In genomic region chr11:32891657-32892354, GRCh38 we compare ENCODE assay signal across 8 cellular contexts. TPM values are rescaled to one million over a fixed set of nuclear protein-coding genes. Genes with fewer than 3 reads are reported as not detected.
A peak's percentile ranks its signal among the peaks of the same experiment; 100 is the strongest.
DNase-seq lines count a peak whose midpoint lies in the region; ATAC-seq and TF ChIP-seq lines count a peak whose summit lies in the region.

No MANE protein-coding gene starts in this region.

- H3K79me2 ChIP-seq in mammary epithelial cell (ENCODE audit: insufficient read depth, low read length), result peaks cover 38% of the 10 kb centered on the region

- H2AK5ac ChIP-seq in mesenchymal stem cell (ENCODE audit: low read length, severe bottlenecking), result no peak overlapping the region

- no peaks in the 10 kb centered on the region for H3K36me3 ChIP-seq in heart left ventricle
- H3K36me3 ChIP-seq in mammary epithelial cell (ENCODE audit: insufficient read depth, low read length), result no peaks in the 10 kb centered on the region
- no peaks in the 10 kb centered on the region for H3K36me3 ChIP-seq in mesenchymal stem cell (ENCODE audit: control insufficient read depth in 1 of 2, insufficient read depth in 2 of 2, low read depth in 1 of 2, low read length in 2 of 2)
- no peaks in the 10 kb centered on the region for H3K36me3 ChIP-seq in uterus

- in situ Hi-C loops in mammary epithelial cell (cut with MboI; ENCODE audit: low sequenced_read_pairs in 2 of 2), result loop anchor here in 1 of 2 donors (10.0 kb wide), 1 partner anchor 57 kb away; no protein-coding TSS in a partner anchor

- H4K91ac ChIP-seq in mesenchymal stem cell (ENCODE audit: low read length), result no peak overlapping the region

- no peak overlapping the region for H3K14ac ChIP-seq in mesenchymal stem cell (ENCODE audit: low read length in 2 of 2)

- CTCF ChIA-PET in mammary epithelial cell (lab: Charles Lee; ENCODE audit: low non-redundant PET), result no interaction called here

- peak overlapping the region in 1 of 2 experiments; percentile 94 for H3K23ac ChIP-seq in mesenchymal stem cell (ENCODE audit: low read length in 2 of 2)

- no peak overlapping the region for H2BK15ac ChIP-seq in mesenchymal stem cell (ENCODE audit: low read depth, poor library complexity, severe bottlenecking)

- peaks cover 8% of the 10 kb centered on the region for H3K79me1 ChIP-seq in mesenchymal stem cell (replicated peaks; ENCODE audit: low read length, poor library complexity, severe bottlenecking)

- H3K27ac ChIP-seq in heart left ventricle (peak overlapping the region; percentile 90 to 98 (median 94)), mammary epithelial cell (ENCODE audit: insufficient read depth, low read depth, low read length) (peak overlapping the region; percentile 60), mesenchymal stem cell (ENCODE audit: low read length, poor library complexity, severe bottlenecking) (peak overlapping the region; percentile 51), uterus (peak overlapping the region; percentile 91 to 95)

- no peak overlapping the region for H2BK5ac ChIP-seq in mesenchymal stem cell (ENCODE audit: low read depth, low read length, poor library complexity, severe bottlenecking)

- H3K4ac ChIP-seq in mesenchymal stem cell (ENCODE audit: low read depth in 1 of 2, low read length in 2 of 2), result peak overlapping the region in 1 of 2 experiments; percentile 89

- TF ChIP-seq CTCF in heart left ventricle (IDR thresholded peaks at IDR 0.05) (no peak), mammary epithelial cell (conservative IDR thresholded peaks at IDR 0.05 in 1 of 2, IDR thresholded peaks at IDR 0.05 in 1 of 2; ENCODE audit: extremely low read depth in 1 of 2, insufficient read depth in 1 of 2, low read depth in 1 of 2, low read length in 2 of 2) (no peak), uterus (IDR thresholded peaks at IDR 0.05) (no peak)

- no peaks in the 10 kb centered on the region for H3K27me3 ChIP-seq in heart left ventricle
- H3K27me3 ChIP-seq in mammary epithelial cell (ENCODE audit: insufficient read depth, low read length), result no peaks in the 10 kb centered on the region
- H3K27me3 ChIP-seq in mesenchymal stem cell (ENCODE audit: control insufficient read depth in 1 of 2, insufficient read depth in 1 of 2, low read length in 2 of 2), result no peaks in the 10 kb centered on the region
- no peaks in the 10 kb centered on the region for H3K27me3 ChIP-seq in uterus

- dilution Hi-C loops in mammary epithelial cell (cut with HindIII; ENCODE audit: low sequenced_read_pairs), result no loop called here

- no peak overlapping the region for H2BK120ac ChIP-seq in mesenchymal stem cell (ENCODE audit: low read depth, low read length)

- H3K4me3 ChIP-seq in heart left ventricle, result peak overlapping the region; percentile 86 to 99 (median 92)
- peak overlapping the region; percentile 70 to 86 (median 85) for H3K4me3 ChIP-seq in mammary epithelial cell (replicated peaks in 1 of 3; ENCODE audit: insufficient read depth in 1 of 3, low read depth in 2 of 3, low read length in 3 of 3)
- H3K4me3 ChIP-seq in mesenchymal stem cell (ENCODE audit: insufficient read depth in 1 of 2, low read depth in 1 of 2, low read length in 2 of 2), result peak overlapping the region; percentile 90 to 96
- peak overlapping the region; percentile 85 to 88 for H3K4me3 ChIP-seq in uterus

- peak overlapping the region; percentile 91 to 92 for H3K18ac ChIP-seq in mesenchymal stem cell (ENCODE audit: low read depth in 1 of 2, low read length in 2 of 2)

- H3K4me1 ChIP-seq in heart left ventricle (peaks cover 0 to 32% (median 6%) of the 10 kb centered on the region in 12 donors), mammary epithelial cell (ENCODE audit: insufficient read depth, low read length) (peaks cover 13% of the 10 kb centered on the region), mesenchymal stem cell (ENCODE audit: control insufficient read depth, insufficient read depth, low read depth, low read length) (peaks cover 6% of the 10 kb centered on the region), uterus (peaks cover 0 to 6% of the 10 kb centered on the region in 2 donors)

- peak overlapping the region; percentile 77 for H3K9ac ChIP-seq in mammary epithelial cell (ENCODE audit: insufficient read depth, low read length)
- peak overlapping the region; percentile 93 for H3K9ac ChIP-seq in mesenchymal stem cell (ENCODE audit: low read length)

- peak overlapping the region; percentile 88 for H2AFZ ChIP-seq in mammary epithelial cell (ENCODE audit: low read depth, low read length)
- H2AFZ ChIP-seq in mesenchymal stem cell (ENCODE audit: low read depth, low read length), result peak overlapping the region; percentile 85

- H3K9me3 ChIP-seq in heart left ventricle (no peaks in the 10 kb centered on the region), mammary epithelial cell (replicated peaks; ENCODE audit: insufficient read depth, low read length) (no peaks in the 10 kb centered on the region), mesenchymal stem cell (ENCODE audit: control insufficient read depth, low read length) (no peaks in the 10 kb centered on the region), uterus (no peaks in the 10 kb centered on the region)

- WGBS in heart left ventricle, 4 donors, result 25 to 33% (median 30%) methylated on average over 10 of the region's 10 CpGs
- 14% methylated on average over 10 of the region's 10 CpGs for WGBS in mammary epithelial cell (ENCODE audit: low coverage, missing lambda C conversion rate)
- WGBS in mesenchymal stem cell, result 21% methylated on average over 4 of the region's 10 CpGs

- H3K4me2 ChIP-seq in mammary epithelial cell (ENCODE audit: insufficient read depth, low read depth, low read length) (peak overlapping the region; percentile 86), mesenchymal stem cell (ENCODE audit: low read length, poor library complexity, severe bottlenecking) (peak overlapping the region; percentile 94)

- BruUV-seq in mammary epithelial cell (replicated peaks; lab: Mats Ljungman, UMichigan), result TSS peak; percentile 29

- DNase-seq in heart left ventricle, result no peak
- no peak for DNase-seq in Right ventricle myocardium inferior (ENCODE audit: missing footprints)
- peak; percentile 70 for DNase-seq in NCI-H2227 treated with DMSO at 0.1 percent for 48 hours (lab: John Stamatoyannopoulos, UW)
- peak; percentile 28 for DNase-seq in mammary epithelial cell
- peak; percentile 45 for DNase-seq in mesenchymal stem cell
- DNase-seq in uterus, result no peak

- H2BK12ac ChIP-seq in mesenchymal stem cell (ENCODE audit: low read length in 2 of 2), result no peak overlapping the region

- TF ChIP-seq POLR2A in heart left ventricle (IDR thresholded peaks at IDR 0.05), result no peak
- no peak for TF ChIP-seq POLR2A in uterus (IDR thresholded peaks at IDR 0.05)

- ATAC-seq in heart left ventricle (no peak), Right ventricle myocardium inferior (no peak), GM18498 (IDR thresholded peaks at IDR 0.05; ENCODE audit: unreplicated experiment) (no peak), HG03097 (IDR thresholded peaks at IDR 0.05; ENCODE audit: low FRiP score, unreplicated experiment) (no peak)

- intact Hi-C loops in heart left ventricle (cut with DNase I), result loop anchor here in 2 of 10 donors (5.0 to 10.0 kb wide), 2 partner anchors 143 to 145 kb away; partner anchors contain the start of gene TCP11L1 (in 2 of the 2)
- intact Hi-C loops in Right ventricle myocardium inferior (cut with DNase I), result loop anchor here (5.0 to 10.0 kb wide), 2 partner anchors 145 to 307 kb away; partner anchors contain the start of genes EIF3M and TCP11L1
- intact Hi-C loops in mammary epithelial cell (cut with micrococcal nuclease), result no loop called here
- intact Hi-C loops in uterus (cut with DNase I; ENCODE audit: low total_unique reads), result no loop called here

- no peak overlapping the region for H4K8ac ChIP-seq in mesenchymal stem cell (ENCODE audit: low read length)

- H4K20me1 ChIP-seq in mammary epithelial cell (ENCODE audit: insufficient read depth, low read length), result no peaks in the 10 kb centered on the region

RNA-seq across cellular contexts. Expression of gene QSER1, which starts 0.8 kb away (rescaled TPM):
- total RNA-seq in heart left ventricle, result 10 to 100 TPM; 14.7 to 25.3 (median 19.4) TPM
- polyA plus RNA-seq in heart left ventricle, result 1 to 10 TPM; 2.1 to 5.9 TPM
- total RNA-seq in Right ventricle myocardium inferior, result 14.9 TPM
- total RNA-seq in mammary epithelial cell, result 10 to 100 TPM; 23.7 to 33.2 TPM
- polyA plus RNA-seq in mammary epithelial cell, result 7.3 TPM
- polyA minus RNA-seq in mammary epithelial cell, result 35.1 TPM
- 12.6 TPM for polyA plus RNA-seq in mesenchymal stem cell (2013, experiment 1 of 2)
- 12.4 TPM for polyA plus RNA-seq in mesenchymal stem cell (2013, experiment 2 of 2)
- total RNA-seq in uterus, result 10 to 100 TPM; 17.2 to 79.4 (median 43.8) TPM

Comparison
In these comparisons a context has a peak if more than half of its experiments do, and no peak if none do; other contexts are left out.
1. DNase-seq: peak in NCI-H2227 treated with DMSO at 0.1 percent for 48 hours (single experiment), mammary epithelial cell (single experiment) and mesenchymal stem cell (single experiment); none in heart left ventricle (0 of 5), Right ventricle myocardium inferior (single experiment) and uterus (0 of 2).
2. Peak in every context shown above with its lines, with median percentiles within 50 percentile points of each other: H3K27ac ChIP-seq and H3K4me3 ChIP-seq.